In the genomic region with DNA sequence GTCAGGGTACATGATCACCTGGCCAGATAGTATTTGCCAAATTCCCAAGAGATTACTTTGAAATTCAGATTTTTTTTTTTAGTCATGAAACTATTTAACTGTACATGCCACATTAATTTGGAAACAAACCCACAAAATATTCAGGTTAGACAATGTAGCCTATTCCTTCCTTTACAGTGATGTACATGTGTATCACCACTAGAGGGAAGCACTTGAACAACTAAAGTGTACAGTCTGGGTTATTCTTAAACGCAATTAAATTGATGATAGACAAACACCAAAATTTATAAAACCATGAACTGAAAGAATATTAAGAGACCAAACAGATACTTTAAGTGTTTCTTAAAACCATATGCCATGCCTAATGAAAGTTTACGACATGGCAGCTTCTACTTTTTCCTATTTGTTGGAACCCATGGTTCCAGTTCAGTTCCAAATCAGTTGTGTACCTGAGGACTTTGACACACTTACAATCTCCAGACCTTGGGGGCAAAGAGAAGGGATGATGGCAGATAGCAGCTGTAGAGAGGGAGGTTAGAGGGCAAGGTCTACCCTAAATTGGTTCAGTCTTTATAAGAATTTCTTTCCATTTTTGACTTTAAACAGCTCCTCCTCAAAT, we compare ENCODE assay signal across 8 cellular contexts. TPM values are rescaled to one million over a fixed set of nuclear protein-coding genes. Genes with fewer than 3 reads are reported as not detected.
DNase-seq lines count a peak whose midpoint lies in the region; ATAC-seq and TF ChIP-seq lines count a peak whose summit lies in the region.

No MANE protein-coding gene starts in this region.

- H3K27ac ChIP-seq in C4-2B (no peak overlapping the region), cardiac muscle cell (no peak overlapping the region)

- no peaks in the 10 kb centered on the region for H3K36me3 Mint-ChIP-seq in activated CD8-positive, alpha-beta T cell treated with anti-CD3 and anti-CD28 coated beads for 36 hours (ENCODE audit: low read depth)

- no peaks in the 10 kb centered on the region for H3K9me3 Mint-ChIP-seq in activated CD8-positive, alpha-beta T cell treated with anti-CD3 and anti-CD28 coated beads for 36 hours

- peaks cover 2% of the 10 kb centered on the region for H3K4me1 Mint-ChIP-seq in activated CD8-positive, alpha-beta T cell treated with anti-CD3 and anti-CD28 coated beads for 36 hours (ENCODE audit: low read depth)

- peak; percentile 37 for DNase-seq in NCI-H146 (lab: John Stamatoyannopoulos, UW)
- no peak for DNase-seq in activated CD8-positive, alpha-beta T cell treated with anti-CD3 and anti-CD28 coated beads for 36 hours
- peak; percentile 57 to 66 for DNase-seq in cardiac muscle cell (ENCODE audit: low read depth in 1 of 2, low spot score in 1 of 2)
- DNase-seq in skeletal muscle cell (ENCODE audit: low read depth): peak; percentile 7
- no peak for DNase-seq in HuH-7 (ENCODE audit: low spot score)

- no peaks in the 10 kb centered on the region for H3K36me3 ChIP-seq in cardiac muscle cell

- TF ChIP-seq CTCF in C4-2B (conservative IDR thresholded peaks at IDR 0.05): peak; percentile 76
- TF ChIP-seq CTCF in activated CD8-positive, alpha-beta T cell treated with anti-CD3 and anti-CD28 coated beads for 36 hours (IDR thresholded peaks at IDR 0.05): peak; percentile 83
- TF ChIP-seq CTCF in cardiac muscle cell (IDR thresholded peaks at IDR 0.05; ENCODE audit: low read depth, low read length): peak; percentile 81

- POLR2A ChIA-PET in activated CD8-positive, alpha-beta T cell treated with anti-CD3 and anti-CD28 coated beads for 36 hours (lab: Charles Lee): no interaction called here

- peaks cover 11% of the 10 kb centered on the region for H3K27me3 Mint-ChIP-seq in activated CD8-positive, alpha-beta T cell treated with anti-CD3 and anti-CD28 coated beads for 36 hours

- CTCF ChIA-PET in activated CD8-positive, alpha-beta T cell treated with anti-CD3 and anti-CD28 coated beads for 36 hours (lab: Charles Lee): interaction anchor here (0.6 to 2.0 kb wide), 8 partner anchors 30 to 638 kb away, joined by 3 to 7 read pairs (median 3); no protein-coding TSS in a partner anchor

- peak; percentile 81 for ATAC-seq in GM18517 (IDR thresholded peaks at IDR 0.05; ENCODE audit: unreplicated experiment)
- ATAC-seq in HG02884 (IDR thresholded peaks at IDR 0.05; ENCODE audit: unreplicated experiment): peak; percentile 66
- peak; percentile 72 for ATAC-seq in activated CD8-positive, alpha-beta T cell treated with anti-CD3 and anti-CD28 coated beads for 36 hours

- H3K9me3 ChIP-seq in cardiac muscle cell (ENCODE audit: low read depth): no peaks in the 10 kb centered on the region

- no peak overlapping the region for H3K4me3 ChIP-seq in cardiac muscle cell
- H3K4me3 ChIP-seq in skeletal muscle cell (ENCODE audit: low read depth, low read length): no peak overlapping the region

- H3K4me1 ChIP-seq in cardiac muscle cell (ENCODE audit: low read depth): no peaks in the 10 kb centered on the region

- no peak overlapping the region for H3K4me3 Mint-ChIP-seq in activated CD8-positive, alpha-beta T cell treated with anti-CD3 and anti-CD28 coated beads for 36 hours

- intact Hi-C loops in activated CD8-positive, alpha-beta T cell treated with anti-CD3 and anti-CD28 coated beads for 36 hours (cut with micrococcal nuclease): no loop called here

- no peaks in the 10 kb centered on the region for H3K27me3 ChIP-seq in cardiac muscle cell

- no peak overlapping the region for H3K27ac Mint-ChIP-seq in activated CD8-positive, alpha-beta T cell treated with anti-CD3 and anti-CD28 coated beads for 36 hours

RNA-seq across cellular contexts. Expression of gene TNFSF13B, which starts 52.8 kb away (rescaled TPM):
- 1 to 10 TPM; 2.8 to 4.4 TPM for total RNA-seq in activated CD8-positive, alpha-beta T cell treated with anti-CD3 and anti-CD28 coated beads for 36 hours
- 0.46 and 0.69 TPM in 2 replicates for total RNA-seq in cardiac muscle cell
- polyA plus RNA-seq in cardiac muscle cell: 0.56 and 2.4 TPM in 2 replicates

Comparison
In these comparisons a context has a peak if more than half of its experiments do, and no peak if none do; other contexts are left out.
1. DNase-seq: peak in NCI-H146 (single experiment), cardiac muscle cell (2 of 2) and skeletal muscle cell (single experiment); none in activated CD8-positive, alpha-beta T cell treated with anti-CD3 and anti-CD28 coated beads for 36 hours (single experiment) and HuH-7 (single experiment).
2. Peak in every context shown above with its lines, with median percentiles within 50 percentile points of each other: CTCF ChIP-seq and ATAC-seq.